Comparison of ENCODE assay signal across 25 cellular contexts in genomic region chr1:109056064-109056463, GRCh38. TPM values are rescaled to one million over a fixed set of nuclear protein-coding genes. Genes with fewer than 3 reads are reported as not detected.
"Had no signal": no experiment of that assay in that cellular context is flagged by ENCODE, and none has a peak within 500 bp of the region (broad histone marks: within the 10 kb centered on the region; RNA-seq: fewer than 3 reads in every experiment).

No MANE protein-coding gene starts in this region.

- H3K4me1 ChIP-seq: colonic mucosa, esophagus muscularis mucosa, gastrocnemius medialis, gastroesophageal sphincter, heart left ventricle had no signal

- H3K27me3 ChIP-seq: colonic mucosa, dorsolateral prefrontal cortex, esophagus muscularis mucosa, esophagus squamous epithelium, foreskin keratinocyte, gastrocnemius medialis, heart left ventricle, heart right ventricle had no signal

- DNase-seq: colonic mucosa; cortex of kidney; dermis blood vessel endothelial cell; dorsolateral prefrontal cortex; effector CD4-positive, alpha-beta T cell; effector CD8-positive, alpha-beta T cell; effector memory CD4-positive, alpha-beta T cell; effector memory CD8-positive, alpha-beta T cell; endodermal cell; erythroblast; esophagus squamous epithelium; foreskin fibroblast; foreskin keratinocyte; foreskin melanocyte; gastrocnemius medialis; glutamatergic neuron; heart left ventricle; heart right ventricle had no signal

- H3K36me3 ChIP-seq: colonic mucosa, esophagus muscularis mucosa, esophagus squamous epithelium, gastrocnemius medialis, gastroesophageal sphincter, heart left ventricle, heart right ventricle had no signal

- FAIRE-seq: colon, endometrium, frontal cortex had no signal

- H3K27ac ChIP-seq: colonic mucosa, coronary artery, dorsolateral prefrontal cortex, esophagus muscularis mucosa, foreskin keratinocyte, gastrocnemius medialis, gastroesophageal sphincter, heart left ventricle, heart right ventricle had no signal

- H3K9me3 ChIP-seq: colonic mucosa, esophagus muscularis mucosa, esophagus squamous epithelium, gastrocnemius medialis, gastroesophageal sphincter, heart left ventricle, heart right ventricle had no signal

- ATAC-seq: effector memory CD8-positive, alpha-beta T cell; foreskin keratinocyte; gastrocnemius medialis; gastroesophageal sphincter; heart left ventricle; heart right ventricle had no signal

- H3K4me3 ChIP-seq: colonic mucosa, coronary artery, dorsolateral prefrontal cortex, esophagus muscularis mucosa, esophagus squamous epithelium, gastrocnemius medialis, gastroesophageal sphincter, heart left ventricle, heart right ventricle had no signal

RNA-seq across cellular contexts. Expression of gene ELAPOR1, which starts 57.9 kb away (rescaled TPM):
- total RNA-seq: epithelial cell of proximal tubule had no signal
